ENCODE assay signal across 8 cellular contexts in genomic region chr10:69742928-69743602, GRCh38. TPM values are rescaled to one million over a fixed set of nuclear protein-coding genes. Genes with fewer than 3 reads are reported as not detected.
DNase-seq lines count a peak whose midpoint lies in the region; ATAC-seq and TF ChIP-seq lines count a peak whose summit lies in the region.

No MANE protein-coding gene starts in this region.

- no peaks in the 10 kb centered on the region for H3K9me3 ChIP-seq in DOHH2 (ENCODE audit: control insufficient read depth, insufficient read depth, low read length)
- H3K9me3 ChIP-seq in mucosa of descending colon = no peaks in the 10 kb centered on the region

- TF ChIP-seq CTCF in DOHH2 (IDR thresholded peaks at IDR 0.05; ENCODE audit: low read depth, low read length, poor library complexity, severe bottlenecking) (peak; percentile 61), mucosa of descending colon (IDR thresholded peaks at IDR 0.05) (no peak)

- H3F3A ChIP-seq in DOHH2 (ENCODE audit: control insufficient read depth, insufficient read depth) = no peaks in the 10 kb centered on the region

- H3K36me3 ChIP-seq in DOHH2 (ENCODE audit: control insufficient read depth, low read length) (no peaks in the 10 kb centered on the region), mucosa of descending colon (ENCODE audit: low read depth) (no peaks in the 10 kb centered on the region)

- no peak overlapping the region for H3K4me2 ChIP-seq in DOHH2 (ENCODE audit: low read length)

- ATAC-seq in mucosa of descending colon = peak; percentile 46
- no peak for ATAC-seq in GM21528 (IDR thresholded peaks at IDR 0.05; ENCODE audit: low FRiP score, unreplicated experiment)
- no peak for ATAC-seq in GM19455 (IDR thresholded peaks at IDR 0.05; ENCODE audit: unreplicated experiment)

- H3K79me2 ChIP-seq in DOHH2 (ENCODE audit: control insufficient read depth, low read length) = no peaks in the 10 kb centered on the region

- DNase-seq in HuH-7.5 (ENCODE audit: low spot score) (peak; percentile 23), cerebellar cortex (ENCODE audit: low spot score) (peak; percentile 50), mucosa of descending colon (peak in 2 of 3 donors; percentile 52 to 53), NK-92 (lab: John Stamatoyannopoulos, UW; ENCODE audit: unreplicated experiment) (no peak), SW480 (ENCODE audit: low spot score) (no peak)

- H3K9me2 ChIP-seq in DOHH2 (replicated peaks; ENCODE audit: control insufficient read depth, low read length) = no peaks in the 10 kb centered on the region

- intact Hi-C loops in mucosa of descending colon (cut with DNase I, micrococcal nuclease) = no loop called here

- no peak overlapping the region for H3K27ac ChIP-seq in DOHH2 (ENCODE audit: low read depth, low read length)

- H3K27me3 ChIP-seq in DOHH2 (ENCODE audit: control insufficient read depth, low read length) = peaks cover 16% of the 10 kb centered on the region; the same call in 1 of the 2 replicates

- no peaks in the 10 kb centered on the region for H3K4me1 ChIP-seq in DOHH2 (ENCODE audit: control insufficient read depth, low read length)
- H3K4me1 ChIP-seq in mucosa of descending colon (ENCODE audit: low read depth) = no peaks in the 10 kb centered on the region

- H4K20me1 ChIP-seq in DOHH2 (ENCODE audit: control insufficient read depth, insufficient read depth, low read depth, low read length) = no peaks in the 10 kb centered on the region

- H3K4me3 ChIP-seq in DOHH2 (ENCODE audit: low read length) (no peak overlapping the region), mucosa of descending colon (no peak overlapping the region)

RNA-seq across cellular contexts. Expression of gene COL13A1, which starts 58.6 kb away (rescaled TPM):
- 1 to 10 TPM; 1.0 to 2.3 (median 1.0) TPM for total RNA-seq in mucosa of descending colon

Comparison
In these comparisons a context has a peak if more than half of its experiments do, and no peak if none do; other contexts are left out.
1. DNase-seq: peak in HuH-7.5 (single experiment), cerebellar cortex (single experiment) and mucosa of descending colon (2 of 3); none in NK-92 (single experiment) and SW480 (single experiment).